Comparison of ENCODE assay signal across 28 cellular contexts in the genomic region with DNA sequence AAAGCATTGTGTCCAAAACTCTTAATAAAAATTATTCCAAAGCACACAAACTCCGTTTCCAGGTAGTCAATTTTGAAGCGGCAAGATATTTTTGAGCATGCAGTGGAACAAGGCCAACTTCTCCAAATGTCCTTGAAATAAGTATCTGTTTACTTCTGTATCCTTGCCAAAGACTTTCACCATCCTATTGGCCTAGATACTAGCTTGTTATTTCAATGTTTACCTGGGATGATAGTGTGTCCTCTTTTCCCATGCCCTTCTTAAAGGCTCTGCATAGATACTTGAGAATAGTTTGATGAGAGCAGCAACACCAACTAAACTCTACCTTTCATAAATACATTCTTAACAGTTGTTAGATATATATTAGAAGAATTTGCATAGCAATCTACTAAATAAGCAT.
"Had no signal": no experiment of that assay in that cellular context is flagged by ENCODE, and none has a peak within 500 bp of the region (broad histone marks: within the 10 kb centered on the region; RNA-seq: fewer than 3 reads in every experiment).

No MANE protein-coding gene starts in this region.

- H3K4me3 Mint-ChIP-seq: activated CD4-positive, alpha-beta memory T cell treated with anti-CD3 and anti-CD28 coated beads, Interleukin-2, amount 10 ng/mL, durations not matched to agents 7 days and 5 days; activated naive CD4-positive, alpha-beta T cell treated with anti-CD3 and anti-CD28 coated beads, Interleukin-2, amount 10 ng/mL, durations not matched to agents 7 days and 5 days; activated naive CD8-positive, alpha-beta T cell treated with anti-CD3 and anti-CD28 coated beads, Interleukin-2, amount 10 ng/mL, durations not matched to agents 7 days and 5 days; activated T-cell treated with anti-CD3 and anti-CD28 coated beads, Interleukin-2, amount 50 U/mL, for 24 hours; brain; mesothelial cell of epicardium; naive B cell; nephron progenitor cell; type B pancreatic cell had no signal

- H3K27ac ChIP-seq: ascending aorta, cardiac muscle cell, coronary artery, dorsolateral prefrontal cortex, neutrophil, skin epidermis, thoracic aorta, uterus had no signal

- ATAC-seq: left ventricle myocardium superior; sciatic nerve; stimulated activated naive CD8-positive, alpha-beta T cell treated with anti-CD3 and anti-CD28 coated beads, Interleukin-15, Interleukin-2, amounts not matched to agents 100 U/mL and 50 U/mL, for 24 hours had no signal

- H3K36me3 ChIP-seq: ascending aorta, cardiac muscle cell, neutrophil, thoracic aorta, uterus had no signal

- H3K4me1 Mint-ChIP-seq: activated CD4-positive, alpha-beta memory T cell treated with anti-CD3 and anti-CD28 coated beads, Interleukin-2, amount 10 ng/mL, durations not matched to agents 7 days and 5 days; activated naive CD4-positive, alpha-beta T cell treated with anti-CD3 and anti-CD28 coated beads, Interleukin-2, amount 10 ng/mL, durations not matched to agents 7 days and 5 days; activated naive CD8-positive, alpha-beta T cell treated with anti-CD3 and anti-CD28 coated beads, Interleukin-2, amount 10 ng/mL, durations not matched to agents 7 days and 5 days; brain; naive B cell had no signal

- H3K27me3 Mint-ChIP-seq: activated CD4-positive, alpha-beta memory T cell treated with anti-CD3 and anti-CD28 coated beads, Interleukin-2, amount 10 ng/mL, durations not matched to agents 7 days and 5 days; activated naive CD4-positive, alpha-beta T cell treated with anti-CD3 and anti-CD28 coated beads, Interleukin-2, amount 10 ng/mL, durations not matched to agents 7 days and 5 days; activated naive CD8-positive, alpha-beta T cell treated with anti-CD3 and anti-CD28 coated beads, Interleukin-2, amount 10 ng/mL, durations not matched to agents 7 days and 5 days; activated T-cell treated with anti-CD3 and anti-CD28 coated beads, Interleukin-2, amount 50 U/mL, for 24 hours; brain; naive B cell; type B pancreatic cell had no signal

- H3K36me3 Mint-ChIP-seq: activated naive CD4-positive, alpha-beta T cell treated with anti-CD3 and anti-CD28 coated beads, Interleukin-2, amount 10 ng/mL, durations not matched to agents 7 days and 5 days; activated naive CD8-positive, alpha-beta T cell treated with anti-CD3 and anti-CD28 coated beads, Interleukin-2, amount 10 ng/mL, durations not matched to agents 7 days and 5 days; brain; mesothelial cell of epicardium; naive B cell; type B pancreatic cell had no signal

- H3K4me1 ChIP-seq: ascending aorta, uterus had no signal

- H3K27ac Mint-ChIP-seq: activated CD4-positive, alpha-beta memory T cell treated with anti-CD3 and anti-CD28 coated beads, Interleukin-2, amount 10 ng/mL, durations not matched to agents 7 days and 5 days; activated naive CD4-positive, alpha-beta T cell treated with anti-CD3 and anti-CD28 coated beads, Interleukin-2, amount 10 ng/mL, durations not matched to agents 7 days and 5 days; activated naive CD8-positive, alpha-beta T cell treated with anti-CD3 and anti-CD28 coated beads, Interleukin-2, amount 10 ng/mL, durations not matched to agents 7 days and 5 days; activated T-cell treated with anti-CD3 and anti-CD28 coated beads, Interleukin-2, amount 50 U/mL, for 24 hours; brain; mesothelial cell of epicardium; nephron progenitor cell; type B pancreatic cell had no signal

- H3K9me3 Mint-ChIP-seq: activated naive CD4-positive, alpha-beta T cell treated with anti-CD3 and anti-CD28 coated beads, Interleukin-2, amount 10 ng/mL, durations not matched to agents 7 days and 5 days; activated T-cell treated with anti-CD3 and anti-CD28 coated beads, Interleukin-2, amount 50 U/mL, for 24 hours; brain; nephron progenitor cell; type B pancreatic cell had no signal

- H3K4me3 ChIP-seq: ascending aorta, cardiac muscle cell, coronary artery, dorsolateral prefrontal cortex, skin epidermis, thoracic aorta, uterus had no signal

- H3K27me3 ChIP-seq: ascending aorta, dorsolateral prefrontal cortex, neutrophil, uterus had no signal

- FAIRE-seq: frontal cortex, islet of Langerhans had no signal

- H3K9me3 ChIP-seq: ascending aorta, neutrophil, thoracic aorta, uterus had no signal

- DNase-seq: activated CD4-positive, alpha-beta memory T cell treated with anti-CD3 and anti-CD28 coated beads, Interleukin-2, amount 10 ng/mL, durations not matched to agents 7 days and 5 days; activated CD4-positive, alpha-beta T cell treated with anti-CD3 and anti-CD28 coated beads for 48 hours; activated CD8-positive, alpha-beta memory T cell treated with anti-CD3 and anti-CD28 coated beads, Interleukin-2, amount 50 U/mL, for 48 hours; activated gamma-delta T cell; activated naive CD4-positive, alpha-beta T cell treated with anti-CD3 and anti-CD28 coated beads, Interleukin-2, amount 10 ng/mL, durations not matched to agents 7 days and 5 days; activated naive CD8-positive, alpha-beta T cell treated with anti-CD3 and anti-CD28 coated beads, Interleukin-2, amount 10 ng/mL, durations not matched to agents 7 days and 5 days; activated T-cell treated with anti-CD3 and anti-CD28 coated beads, Interleukin-2, amount 50 U/mL, for 24 hours; dorsolateral prefrontal cortex; effector memory CD4-positive, alpha-beta T cell; left ventricle myocardium superior; naive B cell; nephron progenitor cell; stimulated activated CD4-positive, alpha-beta T cell treated with anti-CD3 and anti-CD28 coated beads, Interleukin-12 subunit alpha, Interleukin-12 subunit beta, amount 100 ng/mL, for 4 hours; stimulated activated CD4-positive, alpha-beta T cell treated with anti-CD3 and anti-CD28 coated beads, Interleukin-4, amount 100 ng/mL, for 1 hour; stimulated activated naive CD8-positive, alpha-beta T cell treated with anti-CD3 and anti-CD28 coated beads, Interleukin-15, Interleukin-2, amounts not matched to agents 100 U/mL and 50 U/mL, for 24 hours; uterus had no signal
